ENCODE assay signal across 8 cellular contexts in genomic region chr14:99687284-99688209, GRCh38. TPM values are rescaled to one million over a fixed set of nuclear protein-coding genes. Genes with fewer than 3 reads are reported as not detected.
DNase-seq lines count a peak whose midpoint lies in the region; ATAC-seq, FAIRE-seq and TF ChIP-seq lines count a peak whose summit lies in the region.

No MANE protein-coding gene starts in this region.

- H3K79me2 ChIP-seq in PC-3 (ENCODE audit: low read length): no peaks in the 10 kb centered on the region

- H3K4me2 ChIP-seq in PC-3 (ENCODE audit: low read length): no peak overlapping the region

- H3F3A ChIP-seq in PC-3 (ENCODE audit: low read length, unreplicated experiment): no peaks in the 10 kb centered on the region

- no peak overlapping the region for H3K27ac ChIP-seq in PC-3 (ENCODE audit: low read length)

- no peak for FAIRE-seq in HTR-8/SVneo (lab: Jason Lieb, UNC)

- H3K4me1 ChIP-seq in PC-3 (ENCODE audit: insufficient read depth, low read length): peaks cover 4% of the 10 kb centered on the region; the same call in 1 of the 2 replicates

- H3K9me3 ChIP-seq in PC-3 (ENCODE audit: low read length): no peaks in the 10 kb centered on the region

- H3K27me3 ChIP-seq in PC-3 (ENCODE audit: low read length): no peaks in the 10 kb centered on the region

- H3K9ac ChIP-seq in PC-3 (ENCODE audit: low read length): no peak overlapping the region

- no TSS peak for BruUV-seq in PC-3 (replicated peaks; lab: Mats Ljungman, UMichigan)

- intact Hi-C loops in PC-3 (cut with micrococcal nuclease) (no loop called here), sciatic nerve (cut with DNase I) (no loop called here)

- H3K4me3 ChIP-seq in PC-3 (ENCODE audit: low read length): no peak overlapping the region

- CTCF ChIA-PET in PC-3 (lab: Charles Lee): no interaction called here

- no peak for DNase-seq in GM10266 (ENCODE audit: extremely low spot score)
- DNase-seq in PC-3: peak; percentile 40
- peak; percentile 68 for DNase-seq in ecto neural progenitor cell (ENCODE audit: low spot score)
- peak; percentile 50 for DNase-seq in sciatic nerve (ENCODE audit: low spot score)
- DNase-seq in GF-D8 (lab: John Stamatoyannopoulos, UW): no peak
- no peak for DNase-seq in SKM-1 (lab: John Stamatoyannopoulos, UW; ENCODE audit: unreplicated experiment)
- DNase-seq in HTR-8/SVneo (ENCODE audit: insufficient read length, low spot score): no peak

- TF ChIP-seq CTCF in GM10266 (IDR thresholded peaks at IDR 0.05; ENCODE audit: control insufficient read depth, insufficient read depth, low read depth, missing control alignments): peak; percentile 57
- peak; percentile 90 for TF ChIP-seq CTCF in PC-3 (conservative IDR thresholded peaks at IDR 0.05; ENCODE audit: low read depth, low read length)

- POLR2A ChIA-PET in PC-3 (lab: Charles Lee; ENCODE audit: unreplicated experiment): no interaction called here

- no peaks in the 10 kb centered on the region for H4K20me1 ChIP-seq in PC-3 (ENCODE audit: low read length)

- no peak overlapping the region for H2AFZ ChIP-seq in PC-3 (ENCODE audit: low read length)

- ATAC-seq in PC-3 (no peak), sciatic nerve (no peak), HG02973 (IDR thresholded peaks at IDR 0.05; ENCODE audit: unreplicated experiment) (no peak)

- H3K36me3 ChIP-seq in PC-3 (ENCODE audit: low read depth, low read length): no peaks in the 10 kb centered on the region

- no peaks in the 10 kb centered on the region for H3K9me2 ChIP-seq in PC-3 (replicated peaks; ENCODE audit: low read length)

RNA-seq across cellular contexts. Expression of gene CYP46A1, which starts 3.4 kb away (rescaled TPM):
- total RNA-seq in PC-3 (2014; rRNA removed) (0.52 and 1.2 TPM in 2 replicates), sciatic nerve (2.5 TPM)

RNA-seq across cellular contexts. Expression of gene HHIPL1, which starts 42.6 kb away (rescaled TPM):
- 0.84 and 0.92 TPM in 2 replicates for total RNA-seq in PC-3 (2014; rRNA removed)
- total RNA-seq in sciatic nerve: 4.2 TPM

Comparison
In these comparisons a context has a peak if more than half of its experiments do, and no peak if none do; other contexts are left out.
1. DNase-seq: peak in PC-3 (single experiment), ecto neural progenitor cell (single experiment) and sciatic nerve (single experiment); none in GM10266 (single experiment), GF-D8 (single experiment), SKM-1 (single experiment) and HTR-8/SVneo (single experiment).